ENCODE assay signal across 19 cellular contexts in the genomic region with DNA sequence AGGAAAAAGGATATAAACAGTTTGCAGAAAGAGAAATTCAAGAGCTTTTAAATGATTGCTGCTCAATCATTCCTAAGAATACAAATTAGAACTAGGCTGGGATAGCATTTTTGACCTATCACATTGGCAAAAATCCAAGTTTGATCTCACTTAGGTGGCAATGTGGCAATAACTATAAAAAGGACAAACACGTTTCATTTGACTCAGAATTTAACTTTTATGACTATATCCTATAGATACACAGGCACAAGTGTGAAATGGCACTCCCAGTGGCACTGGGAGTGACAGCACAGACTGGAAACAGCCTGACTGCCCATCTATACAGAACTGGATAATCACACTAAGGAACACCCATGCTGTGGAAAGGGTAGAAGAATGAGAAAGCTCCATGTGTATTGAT. TPM values are rescaled to one million over a fixed set of nuclear protein-coding genes. Genes with fewer than 3 reads are reported as not detected.
A peak's percentile ranks its signal among the peaks of the same experiment; 100 is the strongest.
DNase-seq lines count a peak whose midpoint lies in the region; ATAC-seq, FAIRE-seq and TF ChIP-seq lines count a peak whose summit lies in the region.
"Had no signal": no experiment of that assay in that cellular context is flagged by ENCODE, and none has a peak within 500 bp of the region (broad histone marks: within the 10 kb centered on the region; RNA-seq: fewer than 3 reads in every experiment).

No MANE protein-coding gene starts in this region.

- BruUV-seq in PC-9 (replicated peaks; lab: Mats Ljungman, UMichigan): no TSS peak

- CTCF ChIA-PET in PC-9 (lab: Charles Lee): no interaction called here

- ATAC-seq in naive thymus-derived CD8-positive, alpha-beta T cell: no peak

- no peaks in the 10 kb centered on the region for H3K27me3 Mint-ChIP-seq in naive thymus-derived CD8-positive, alpha-beta T cell
- H3K27me3 Mint-ChIP-seq: activated B cell treated with CpG ODN at 0.5 μM for 24 hours, memory B cell had no signal

- intact Hi-C loops in PC-9 (cut with micrococcal nuclease; ENCODE audit: unreplicated experiment): no loop called here
- intact Hi-C loops in kidney (cut with DNase I): no loop called here

- H3K27ac ChIP-seq in 22Rv1 (no peak overlapping the region), PC-9 (no peak overlapping the region), kidney (ENCODE audit: low read depth in 2 of 2, low read length in 2 of 2) (no peak overlapping the region)
- H3K27ac ChIP-seq: GM23248, neural progenitor cell, sigmoid colon, upper lobe of left lung had no signal

- H3K4me1 Mint-ChIP-seq in naive thymus-derived CD8-positive, alpha-beta T cell: peaks cover 0 to 10% (median 1%) of the 10 kb centered on the region in 4 donors
- H3K4me1 Mint-ChIP-seq: immature natural killer cell, neural progenitor cell had no signal

- H2AFZ ChIP-seq in PC-9: no peak overlapping the region
- H2AFZ ChIP-seq: GM23248, neural progenitor cell had no signal

- H3K79me2 ChIP-seq in PC-9 (ENCODE audit: low read depth): no peaks in the 10 kb centered on the region

- H3K36me3 ChIP-seq in PC-9 (ENCODE audit: low read depth) (no peaks in the 10 kb centered on the region), kidney (ENCODE audit: control insufficient read depth in 1 of 2, insufficient read depth in 2 of 2, low read length in 2 of 2) (no peaks in the 10 kb centered on the region)
- H3K36me3 ChIP-seq: sigmoid colon, upper lobe of left lung had no signal

- no peak for DNase-seq in PC-9
- no peak for DNase-seq in kidney
- no peak for DNase-seq in NCI-H510A treated with DMSO at 0.1 percent for 48 hours (lab: John Stamatoyannopoulos, UW)
- DNase-seq in NK-92 (lab: John Stamatoyannopoulos, UW; ENCODE audit: unreplicated experiment): no peak
- no peak for DNase-seq in naive thymus-derived CD8-positive, alpha-beta T cell
- DNase-seq: activated B cell treated with CpG ODN at 0.5 μM for 24 hours; GM23248; immature natural killer cell; KBM-7; NCI-H146; NCI-H524; sigmoid colon; stimulated activated CD4-positive, alpha-beta T cell treated with anti-CD3 and anti-CD28 coated beads, Interleukin-4, amount 100 ng/mL, for 4 hours; upper lobe of left lung had no signal

- no peak overlapping the region for H3K27ac Mint-ChIP-seq in naive thymus-derived CD8-positive, alpha-beta T cell
- H3K27ac Mint-ChIP-seq: activated B cell treated with CpG ODN at 0.5 μM for 24 hours, immature natural killer cell, memory B cell, neural progenitor cell had no signal

- FAIRE-seq in colon (lab: Jason Lieb, UNC): peak; percentile 53
- FAIRE-seq in kidney (lab: Jason Lieb, UNC): no peak

- H3K9me3 ChIP-seq in PC-9 (ENCODE audit: insufficient read depth, low read depth) (no peaks in the 10 kb centered on the region), kidney (ENCODE audit: control insufficient read depth in 1 of 2, low read length in 2 of 2) (no peaks in the 10 kb centered on the region)

- H4K20me1 ChIP-seq in PC-9 (ENCODE audit: insufficient read depth): no peaks in the 10 kb centered on the region; the same call in 1 of the 2 replicates

- peaks cover 11 to 30% (median 26%) of the 10 kb centered on the region in 3 donors for H3K36me3 Mint-ChIP-seq in naive thymus-derived CD8-positive, alpha-beta T cell

- TF ChIP-seq CTCF in 22Rv1 (IDR thresholded peaks at IDR 0.05): peak; percentile 24
- peak; percentile 33; the same call in 1 of the 3 replicates for TF ChIP-seq CTCF in GM12872 (IDR thresholded peaks at IDR 0.05; ENCODE audit: insufficient read depth, low read depth, low read length)
- TF ChIP-seq CTCF in PC-9 (conservative IDR thresholded peaks at IDR 0.05): 0 out of 2 replicates have a peak, but pooled peaks have one; percentile 23
- TF ChIP-seq CTCF in kidney (IDR thresholded peaks at IDR 0.05; ENCODE audit: borderline replicate concordance, extremely low read depth, insufficient read depth): no peak

- H3K27me3 ChIP-seq in PC-9 (ENCODE audit: insufficient read depth, low read depth): no peaks in the 10 kb centered on the region
- H3K27me3 ChIP-seq: neural progenitor cell, sigmoid colon, upper lobe of left lung had no signal

- no peak overlapping the region for H3K9ac ChIP-seq in kidney (ENCODE audit: low read length in 2 of 2)
- H3K9ac ChIP-seq: GM23248, neural progenitor cell had no signal

- POLR2A ChIA-PET in PC-9 (lab: Charles Lee; ENCODE audit: unreplicated experiment): no interaction called here
- POLR2A ChIA-PET in naive thymus-derived CD8-positive, alpha-beta T cell (lab: Charles Lee): no interaction called here

- no peaks in the 10 kb centered on the region for H3F3A ChIP-seq in PC-9 (ENCODE audit: insufficient read depth, low read depth)

- no peaks in the 10 kb centered on the region for H3K9me2 ChIP-seq in PC-9 (ENCODE audit: insufficient read depth)

- no peak overlapping the region for H3K4me3 ChIP-seq in PC-9
- H3K4me3 ChIP-seq in kidney (ENCODE audit: low read length in 2 of 2): no peak overlapping the region
- H3K4me3 ChIP-seq: GM23248, neural progenitor cell, sigmoid colon, upper lobe of left lung had no signal

- H3K4me1 ChIP-seq in PC-9 (replicated peaks; ENCODE audit: insufficient read depth): no peaks in the 10 kb centered on the region
- no peaks in the 10 kb centered on the region for H3K4me1 ChIP-seq in kidney (ENCODE audit: control insufficient read depth in 1 of 2, insufficient read depth in 1 of 2, low read depth in 1 of 2, low read length in 2 of 2)
- H3K4me1 ChIP-seq: neural progenitor cell, sigmoid colon, upper lobe of left lung had no signal

- H3K9me3 Mint-ChIP-seq in naive thymus-derived CD8-positive, alpha-beta T cell: peaks cover 2 to 25% (median 21%) of the 10 kb centered on the region in 9 donors
- H3K9me3 Mint-ChIP-seq: neural progenitor cell had no signal

- no peak overlapping the region for H3K4me2 ChIP-seq in PC-9
- H3K4me2 ChIP-seq: neural progenitor cell had no signal

- H3K4me3 Mint-ChIP-seq in naive thymus-derived CD8-positive, alpha-beta T cell: no peak overlapping the region
- H3K4me3 Mint-ChIP-seq: activated B cell treated with CpG ODN at 0.5 μM for 24 hours, immature natural killer cell, memory B cell, neural progenitor cell had no signal

RNA-seq across cellular contexts. Expression of a gene that starts 11.1 kb away (rescaled TPM):
- 25.5 and 47.7 TPM in 2 replicates for total RNA-seq in PC-9 (2021)
- 2.5 TPM for total RNA-seq in kidney
- 2.2 TPM for polyA plus RNA-seq in kidney (ENCODE audit: insufficient read depth, low read depth, low replicate concordance)
- total RNA-seq in naive thymus-derived CD8-positive, alpha-beta T cell: 1 to 10 TPM; 1.7 to 2.1 TPM
- 1 to 10 TPM in 2 of 3 donors, not detected in 1; 1.7 to 2.8 TPM for polyA plus RNA-seq in naive thymus-derived CD8-positive, alpha-beta T cell
